ENCODE assay signal across 8 cellular contexts in genomic region chr11:107741044-107741823, GRCh38. TPM values are rescaled to one million over a fixed set of nuclear protein-coding genes. Genes with fewer than 3 reads are reported as not detected.
DNase-seq lines count a peak whose midpoint lies in the region; ATAC-seq and TF ChIP-seq lines count a peak whose summit lies in the region.

No MANE protein-coding gene starts in this region.

- H3K9me3 Mint-ChIP-seq in activated CD4-positive, alpha-beta T cell treated with anti-CD3 and anti-CD28 coated beads, Interleukin-2, amount 10 ng/mL, durations not matched to agents 7 days and 5 days, result no peaks in the 10 kb centered on the region

- CTCF ChIA-PET in activated CD4-positive, alpha-beta T cell treated with anti-CD3 and anti-CD28 coated beads, Interleukin-2, amount 10 ng/mL, durations not matched to agents 7 days and 5 days (lab: Charles Lee), result interaction anchor here (0.7 to 1.8 kb wide), 4 partner anchors 15 to 160 kb away, joined by 3 to 5 read pairs (median 4); no protein-coding TSS in a partner anchor

- ATAC-seq in GM21390 (IDR thresholded peaks at IDR 0.05; ENCODE audit: unreplicated experiment), result peak; percentile 93

- peaks cover 19% of the 10 kb centered on the region for H3K27me3 Mint-ChIP-seq in activated CD4-positive, alpha-beta T cell treated with anti-CD3 and anti-CD28 coated beads, Interleukin-2, amount 10 ng/mL, durations not matched to agents 7 days and 5 days

- H3K4me3 ChIP-seq in kidney epithelial cell (ENCODE audit: low read depth, low read length), result no peak overlapping the region

- no peaks in the 10 kb centered on the region for H3K27me3 ChIP-seq in kidney epithelial cell (ENCODE audit: control insufficient read depth, insufficient read depth, low read length)

- no peaks in the 10 kb centered on the region for H3K4me1 Mint-ChIP-seq in activated CD4-positive, alpha-beta T cell treated with anti-CD3 and anti-CD28 coated beads, Interleukin-2, amount 10 ng/mL, durations not matched to agents 7 days and 5 days

- no peak overlapping the region for H3K27ac Mint-ChIP-seq in activated CD4-positive, alpha-beta T cell treated with anti-CD3 and anti-CD28 coated beads, Interleukin-2, amount 10 ng/mL, durations not matched to agents 7 days and 5 days

- H3K36me3 Mint-ChIP-seq in activated CD4-positive, alpha-beta T cell treated with anti-CD3 and anti-CD28 coated beads, Interleukin-2, amount 10 ng/mL, durations not matched to agents 7 days and 5 days (ENCODE audit: low read depth), result no peaks in the 10 kb centered on the region

- no peaks in the 10 kb centered on the region for H3K36me3 ChIP-seq in kidney epithelial cell (ENCODE audit: control insufficient read depth, insufficient read depth, low read length)

- POLR2A ChIA-PET in activated CD4-positive, alpha-beta T cell treated with anti-CD3 and anti-CD28 coated beads, Interleukin-2, amount 10 ng/mL, durations not matched to agents 7 days and 5 days (lab: Charles Lee), result no interaction called here

- peak; percentile 20 for DNase-seq in activated CD4-positive, alpha-beta T cell treated with anti-CD3 and anti-CD28 coated beads, Interleukin-2, amount 10 ng/mL, durations not matched to agents 7 days and 5 days
- no peak for DNase-seq in activated CD4-positive, alpha-beta T cell treated with anti-CD3 and anti-CD28 coated beads, Interleukin-2, amount 50 U/mL, for 4 hours
- peak; percentile 16 for DNase-seq in HPDE6-E6E7 (ENCODE audit: extremely low spot score)
- peak; percentile 4 to 11 for DNase-seq in activated CD4-positive, alpha-beta T cell treated with anti-CD3 and anti-CD28 coated beads, Interleukin-2, amount 50 U/mL, for 48 hours
- DNase-seq in kidney epithelial cell (ENCODE audit: low read depth), result no peak
- no peak for DNase-seq in NCI-H748 (lab: John Stamatoyannopoulos, UW; ENCODE audit: unreplicated experiment)
- DNase-seq in RKO (ENCODE audit: low spot score), result no peak

- no peak overlapping the region for H3K4me3 Mint-ChIP-seq in activated CD4-positive, alpha-beta T cell treated with anti-CD3 and anti-CD28 coated beads, Interleukin-2, amount 10 ng/mL, durations not matched to agents 7 days and 5 days

- TF ChIP-seq CTCF in kidney epithelial cell (IDR thresholded peaks at IDR 0.05; ENCODE audit: insufficient read depth, low read length, poor library complexity, severe bottlenecking), result peak; percentile 74

RNA-seq across cellular contexts. Expression of gene SLN, which starts 29.4 kb away (rescaled TPM):
- not detected for total RNA-seq in activated CD4-positive, alpha-beta T cell treated with anti-CD3 and anti-CD28 coated beads, Interleukin-2, amount 10 ng/mL, durations not matched to agents 7 days and 5 days
- total RNA-seq in kidney epithelial cell, result not detected in 2 replicates

Comparison
In these comparisons a context has a peak if more than half of its experiments do, and no peak if none do; other contexts are left out.
1. DNase-seq: peak in activated CD4-positive, alpha-beta T cell treated with anti-CD3 and anti-CD28 coated beads, Interleukin-2, amount 10 ng/mL, durations not matched to agents 7 days and 5 days (single experiment), HPDE6-E6E7 (single experiment) and activated CD4-positive, alpha-beta T cell treated with anti-CD3 and anti-CD28 coated beads, Interleukin-2, amount 50 U/mL, for 48 hours (2 of 2); none in activated CD4-positive, alpha-beta T cell treated with anti-CD3 and anti-CD28 coated beads, Interleukin-2, amount 50 U/mL, for 4 hours (0 of 2), kidney epithelial cell (single experiment), NCI-H748 (single experiment) and RKO (single experiment).